12 cellular contexts compared by ENCODE assay signal in genomic region chr1:174191255-174191906, GRCh38. TPM values are rescaled to one million over a fixed set of nuclear protein-coding genes. Genes with fewer than 3 reads are reported as not detected.
A peak's percentile ranks its signal among the peaks of the same experiment; 100 is the strongest.
DNase-seq lines count a peak whose midpoint lies in the region; ATAC-seq and TF ChIP-seq lines count a peak whose summit lies in the region.
"Had no signal": no experiment of that assay in that cellular context is flagged by ENCODE, and none has a peak within 500 bp of the region (broad histone marks: within the 10 kb centered on the region; RNA-seq: fewer than 3 reads in every experiment).

No MANE protein-coding gene starts in this region.

- peaks cover 4% of the 10 kb centered on the region; the same call in 1 of the 2 replicates for H3K9me3 ChIP-seq in AG04450 (ENCODE audit: control insufficient read depth, insufficient read depth, low read length)
- H3K9me3 ChIP-seq in hepatocyte (ENCODE audit: low read depth), result peaks cover 8% of the 10 kb centered on the region

- CTCF ChIA-PET in AG04450 (lab: Charles Lee), result no interaction called here

- no peaks in the 10 kb centered on the region for H3K4me1 ChIP-seq in hepatocyte (ENCODE audit: insufficient read depth)

- H3K79me2 ChIP-seq in hepatocyte, result peaks cover 41% of the 10 kb centered on the region

- H3K27ac ChIP-seq in AG04450 (ENCODE audit: low read depth, low read length) (no peak overlapping the region), hepatocyte (peak overlapping the region; percentile 33)

- no peaks in the 10 kb centered on the region for H3K36me3 ChIP-seq in hepatocyte (replicated peaks; ENCODE audit: insufficient read depth, low read depth)

- in situ Hi-C loops in astrocyte of the cerebellum (cut with HindIII; ENCODE audit: low sequenced_read_pairs), result no loop called here

- DNase-seq in AG04450 (ENCODE audit: low read depth, low spot score) (peak; percentile 6), astrocyte of the cerebellum (ENCODE audit: low read depth) (peak; percentile 2), hepatocyte (ENCODE audit: low spot score) (no peak), NCI-H146 (lab: John Stamatoyannopoulos, UW) (no peak), NCI-H2107 treated with DMSO at 0.1 percent for 48 hours (lab: John Stamatoyannopoulos, UW; ENCODE audit: unreplicated experiment) (no peak), COR-L47 (lab: John Stamatoyannopoulos, UW) (no peak)
- no peak for DNase-seq in activated naive CD4-positive, alpha-beta T cell treated with Interleukin-2 at 50 U/mL for 16 hours
- DNase-seq: activated CD4-positive, alpha-beta T cell treated with anti-CD3 and anti-CD28 coated beads, Interleukin-2, amount 50 U/mL, for 1 hour; C1 segment of cervical spinal cord; NCI-H526 treated with DMSO at 0.1 percent for 48 hours; stimulated activated CD4-positive, alpha-beta T cell treated with anti-CD3 and anti-CD28 coated beads, Interleukin-2, amount 100 ng/mL, for 24 hours had no signal

- peak; percentile 46 for ATAC-seq in GM18867 (IDR thresholded peaks at IDR 0.05; ENCODE audit: unreplicated experiment)

- H3K4me3 ChIP-seq in AG04450 (ENCODE audit: low read depth, low read length) (no peak overlapping the region), astrocyte of the cerebellum (ENCODE audit: low read depth, low read length) (no peak overlapping the region), hepatocyte (no peak overlapping the region)

- POLR2A ChIA-PET in AG04450 (lab: Yijun Ruan, JAX), result no interaction called here

- H3K4me2 ChIP-seq in hepatocyte, result peak overlapping the region; percentile 41

- WGBS in hepatocyte (ENCODE audit: low lambda C conversion rate, missing lambda C conversion rate), result 55% methylated on average over 4 of the region's 4 CpGs

- TF ChIP-seq CTCF in AG04450 (IDR thresholded peaks at IDR 0.05; ENCODE audit: low read depth, low read length) (no peak), astrocyte of the cerebellum (IDR thresholded peaks at IDR 0.05; ENCODE audit: low read depth, low read length, missing control alignments) (no peak), hepatocyte (IDR thresholded peaks at IDR 0.05; ENCODE audit: poor library complexity) (no peak)

- H4K20me1 ChIP-seq in hepatocyte (ENCODE audit: insufficient read depth, poor library complexity, severe bottlenecking), result no peaks in the 10 kb centered on the region

- H3K27me3 ChIP-seq in AG04450 (ENCODE audit: control insufficient read depth, insufficient read depth, low read length) (no peaks in the 10 kb centered on the region), hepatocyte (no peaks in the 10 kb centered on the region)

- H3K9me2 ChIP-seq in hepatocyte (replicated peaks; ENCODE audit: insufficient read depth), result no peaks in the 10 kb centered on the region

- H2AFZ ChIP-seq in hepatocyte, result no peak overlapping the region

RNA-seq across cellular contexts. Expression of gene RABGAP1L, which starts 32.1 kb away (rescaled TPM):
- polyA plus RNA-seq in AG04450 (2011; rRNA removed) (16.3 and 21.2 TPM in 2 replicates), hepatocyte (15.0 and 15.5 TPM in 2 replicates)
- polyA minus RNA-seq in AG04450 (2011; rRNA and poly(A)+ RNA removed), result 47.4 and 55.1 TPM in 2 replicates
- total RNA-seq in hepatocyte, result 41.8 and 42.0 TPM in 2 replicates

Comparison
In these comparisons a context has a peak if more than half of its experiments do, and no peak if none do; other contexts are left out.
1. DNase-seq: peak in AG04450 (single experiment) and astrocyte of the cerebellum (single experiment); none in hepatocyte (single experiment), activated naive CD4-positive, alpha-beta T cell treated with Interleukin-2 at 50 U/mL for 16 hours (single experiment), NCI-H146 (single experiment), NCI-H2107 treated with DMSO at 0.1 percent for 48 hours (single experiment) and COR-L47 (single experiment).